In the genomic region with DNA sequence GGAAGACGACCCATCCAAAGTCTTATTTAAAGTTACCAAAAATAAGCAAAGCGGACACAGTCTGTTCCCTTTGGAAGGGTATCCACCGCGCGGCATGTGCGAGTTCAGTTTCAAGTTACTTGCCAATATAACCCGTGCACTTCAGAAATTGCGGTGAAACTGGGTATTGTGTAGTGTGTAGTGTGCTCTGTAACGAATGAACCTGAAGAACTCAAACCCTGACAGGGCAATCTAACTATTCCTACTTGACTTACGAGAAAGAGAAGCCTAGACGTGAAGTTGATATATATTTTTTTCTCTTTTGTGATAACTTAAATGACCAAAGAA, we compare ENCODE assay signal across 8 cellular contexts. TPM values are rescaled to one million over a fixed set of nuclear protein-coding genes. Genes with fewer than 3 reads are reported as not detected.
DNase-seq lines count a peak whose midpoint lies in the region; ATAC-seq, FAIRE-seq and TF ChIP-seq lines count a peak whose summit lies in the region.

No MANE protein-coding gene starts in this region.

- H2AK5ac ChIP-seq in H1 (ENCODE audit: low read depth, low read length): no peak overlapping the region

- H3K4me3 Mint-ChIP-seq in osteocyte (ENCODE audit: unreplicated experiment): peak overlapping the region; percentile 85

- no peak for TF ChIP-seq POLR2A in H1 (IDR thresholded peaks at IDR 0.05; ENCODE audit: control extremely low read depth in 1 of 2, low read depth in 2 of 2, low read length in 2 of 2)

- no peak for TF ChIP-seq RAD21 in H1 (IDR thresholded peaks at IDR 0.05 in 1 of 2, conservative IDR thresholded peaks at IDR 0.05 in 1 of 2; ENCODE audit: low read depth in 2 of 2, low read length in 2 of 2)

- H3K36me3 ChIP-seq in Panc1 (ENCODE audit: control insufficient read depth, insufficient read depth, low read length): no peaks in the 10 kb centered on the region; the same call in 1 of the 2 replicates
- H3K36me3 ChIP-seq in H1 (ENCODE audit: control insufficient read depth in 2 of 4, insufficient read depth in 4 of 4, low read length in 3 of 4): 0 out of 8 replicates have a peak, but pooled peaks cover 0 to 2% (median 0%) of the 10 kb centered on the region in 4 experiments

- TF ChIP-seq CTCF in GM12864 (IDR thresholded peaks at IDR 0.05; ENCODE audit: low read depth, low read length, missing control alignments): no peak
- peak; percentile 56 for TF ChIP-seq CTCF in Panc1 (IDR thresholded peaks at IDR 0.05)
- TF ChIP-seq CTCF in H1 (IDR thresholded peaks at IDR 0.05; ENCODE audit: control extremely low read depth in 1 of 3, insufficient read depth in 1 of 3, low read depth in 1 of 3, low read length in 3 of 3): no peak
- peak; percentile 4 for TF ChIP-seq CTCF in osteocyte (IDR thresholded peaks at IDR 0.05)

- H4K8ac ChIP-seq in H1 (ENCODE audit: extremely low read depth, insufficient read depth, low read length): no peak overlapping the region

- no peak overlapping the region for H2BK15ac ChIP-seq in H1 (ENCODE audit: low read length)

- H2BK12ac ChIP-seq in H1 (ENCODE audit: low read depth, low read length): no peak overlapping the region

- H3K4me1 ChIP-seq in Panc1 (ENCODE audit: control insufficient read depth, insufficient read depth, low read length) (peaks cover 16% of the 10 kb centered on the region), H1 (replicated peaks in 1 of 4; ENCODE audit: control insufficient read depth in 3 of 4, insufficient read depth in 4 of 4, low read length in 3 of 4) (peaks cover 2 to 14% (median 11%) of the 10 kb centered on the region in 4 experiments; a peak in 4 of 7 replicates)

- peak overlapping the region; percentile 83 for H3K27ac Mint-ChIP-seq in osteocyte (ENCODE audit: unreplicated experiment)

- H3K18ac ChIP-seq in H1 (ENCODE audit: extremely low read depth, low read length): no peak overlapping the region

- peaks cover 22 to 58% of the 10 kb centered on the region in 2 experiments for H3K79me2 ChIP-seq in H1 (ENCODE audit: control insufficient read depth in 1 of 2, insufficient read depth in 2 of 2, low read length in 2 of 2)

- CTCF ChIA-PET in Panc1 (lab: Charles Lee): no interaction called here
- CTCF ChIA-PET in H1 (lab: Charles Lee; ENCODE audit: partially characterized antibody): interaction anchor here (0.7 to 4.6 kb wide), 3 partner anchors 15 to 110 kb away, joined by 3 to 37 read pairs (median 3); no protein-coding TSS in a partner anchor

- H3K56ac ChIP-seq in H1 (replicated peaks; ENCODE audit: insufficient read length, low read depth, low read length): no peak overlapping the region

- DNase-seq in GM12864 (ENCODE audit: low read depth) (no peak), Panc1 (ENCODE audit: low read depth, low spot score) (no peak), H1 (ENCODE audit: low read depth in 1 of 2, low spot score in 2 of 2) (no peak), osteocyte (ENCODE audit: extremely low spot score, unreplicated experiment) (no peak), KBM-7 (no peak), superior temporal gyrus (ENCODE audit: extremely low spot score) (no peak), NCI-H774 (lab: John Stamatoyannopoulos, UW) (no peak)

- no peaks in the 10 kb centered on the region; the same call in 1 of the 2 replicates for H3K23me2 ChIP-seq in H1 (ENCODE audit: low read depth, low read length)

- H3K4me1 Mint-ChIP-seq in osteocyte (ENCODE audit: unreplicated experiment): peaks cover 49% of the 10 kb centered on the region

- no peak for ATAC-seq in Panc1
- ATAC-seq in HG02970 (IDR thresholded peaks at IDR 0.05; ENCODE audit: low FRiP score, unreplicated experiment): no peak

- no peaks in the 10 kb centered on the region for H3K27me3 Mint-ChIP-seq in osteocyte (ENCODE audit: unreplicated experiment)

- H4K20me1 ChIP-seq in H1 (replicated peaks in 1 of 2; ENCODE audit: control insufficient read depth in 1 of 2, insufficient read depth in 2 of 2, low read length in 2 of 2): peaks cover 24 to 32% of the 10 kb centered on the region in 2 experiments

- H3K9me3 Mint-ChIP-seq in osteocyte (ENCODE audit: unreplicated experiment): no peaks in the 10 kb centered on the region

- H3K23ac ChIP-seq in H1 (ENCODE audit: insufficient read length): no peak overlapping the region

- H3K36me3 Mint-ChIP-seq in osteocyte (ENCODE audit: unreplicated experiment): peaks cover 3% of the 10 kb centered on the region

- POLR2A ChIA-PET in Panc1 (lab: Charles Lee): no interaction called here
- POLR2A ChIA-PET in H1 (lab: Charles Lee; ENCODE audit: partially characterized antibody): interaction anchor here (1.2 kb wide), 2 partner anchors 145 to 179 kb away, joined by 3 to 4 read pairs; no protein-coding TSS in a partner anchor

- H3K27me3 ChIP-seq in Panc1 (ENCODE audit: control insufficient read depth, insufficient read depth, low read length) (no peaks in the 10 kb centered on the region), H1 (replicated peaks in 1 of 4; ENCODE audit: control insufficient read depth in 3 of 4, extremely low read depth in 1 of 4, insufficient read depth in 3 of 4, low read length in 3 of 4) (no peaks in the 10 kb centered on the region)

- no peak overlapping the region for H3K4ac ChIP-seq in H1 (replicated peaks; ENCODE audit: insufficient read length, low read depth, low read length)

- H4K5ac ChIP-seq in H1 (ENCODE audit: insufficient read length, low read depth, low read length): no peak overlapping the region

- WGBS in H1 (ENCODE audit: extremely low coverage in 1 of 2, insufficient coverage in 1 of 2, insufficient read length in 1 of 2, insufficient replicate concordance in 2 of 2, low coverage in 1 of 2, low lambda C conversion rate in 2 of 2, missing lambda C conversion rate in 1 of 2), 2 experiments: 3% methylated on average over 11 of the region's 11 CpGs; no CpG with 5 or more reads in 1 of the 2 experiments

- no peak overlapping the region for H2BK20ac ChIP-seq in H1 (ENCODE audit: low read length)

- in situ Hi-C loops in Panc1 (cut with HindIII; ENCODE audit: low pct_unique_long_range_greater_than_20kb, low sequenced_read_pairs): no loop called here
- in situ Hi-C loops in KBM-7 (cut with MboI; ENCODE audit: low pct_unique_long_range_greater_than_20kb, low sequenced_read_pairs): no loop called here

- H3K27ac ChIP-seq in Panc1 (ENCODE audit: low read length) (0 out of 2 replicates have a peak overlapping the region, but pooled peaks have one; percentile 59), H1 (ENCODE audit: low read depth, low read length) (no peak overlapping the region)

- H3K4me3 ChIP-seq in GM12864 (ENCODE audit: low read depth, low read length): peak overlapping the region; percentile 67
- H3K4me3 ChIP-seq in Panc1 (ENCODE audit: low read depth in 2 of 2, low read length in 2 of 2): peak overlapping the region; percentile 65 to 90
- H3K4me3 ChIP-seq in H1 (ENCODE audit: extremely low read depth in 1 of 4, insufficient read depth in 2 of 4, low read depth in 3 of 4, low read length in 4 of 4): peak overlapping the region; percentile 82 to 93 (median 89)

- BruUV-seq in Panc1 (replicated peaks; lab: Mats Ljungman, UMichigan): TSS peak; percentile 76

- no peak for TF ChIP-seq EP300 in H1 (IDR thresholded peaks at IDR 0.05; ENCODE audit: borderline replicate concordance in 1 of 2, low read depth in 2 of 2, low read length in 2 of 2)

- FAIRE-seq in H1 (lab: Jason Lieb, UNC): no peak

- H3K4me2 ChIP-seq in H1 (ENCODE audit: insufficient read depth in 1 of 2, low read depth in 2 of 2, low read length in 2 of 2): peak overlapping the region; percentile 81 to 84

- no peak overlapping the region for H4K91ac ChIP-seq in H1 (replicated peaks; ENCODE audit: insufficient read length, low read length)

- H2BK120ac ChIP-seq in H1 (replicated peaks; ENCODE audit: low read depth, low read length): no peak overlapping the region

- H2BK5ac ChIP-seq in H1 (ENCODE audit: low read depth, low read length): no peak overlapping the region

- no peak overlapping the region for H2AFZ ChIP-seq in H1 (ENCODE audit: low read length)

- H3K9me3 ChIP-seq in Panc1 (ENCODE audit: control insufficient read depth, insufficient read depth, low read depth, low read length): no peaks in the 10 kb centered on the region
- H3K9me3 ChIP-seq in H1 (ENCODE audit: insufficient read depth in 2 of 2, low read depth in 1 of 2, low read length in 1 of 2): peaks cover 0 to 3% of the 10 kb centered on the region in 2 experiments; a peak in 1 of 4 replicates

- H3K79me1 ChIP-seq in H1 (ENCODE audit: low read depth, low read length): no peaks in the 10 kb centered on the region; the same call in 1 of the 2 replicates

- no peak overlapping the region for H3K14ac ChIP-seq in H1 (ENCODE audit: insufficient read length)

- H3K9ac ChIP-seq in H1 (replicated peaks in 1 of 4; ENCODE audit: extremely low read depth in 1 of 4, low read depth in 3 of 4, low read length in 3 of 4): peak overlapping the region in 3 of 4 experiments; percentile 3 to 82 (median 14); a peak in 5 of 7 replicates

- intact Hi-C loops in Panc1 (cut with micrococcal nuclease; ENCODE audit: unreplicated experiment): no loop called here

TF ChIP-seq in H1, 55 proteins besides CTCF, POLR2A, EP300 and RAD21 (continues in another document):
- TF ChIP-seq MAFK (IDR thresholded peaks at IDR 0.05; ENCODE audit: low read depth, low read length) (no peak), CBX8 (IDR thresholded peaks at IDR 0.05; ENCODE audit: borderline replicate concordance, low read depth, low read length) (no peak), BCL11A (IDR thresholded peaks at IDR 0.05; ENCODE audit: low read depth in 2 of 2, low read length in 2 of 2) (no peak)
- TF ChIP-seq, protein P1, sequence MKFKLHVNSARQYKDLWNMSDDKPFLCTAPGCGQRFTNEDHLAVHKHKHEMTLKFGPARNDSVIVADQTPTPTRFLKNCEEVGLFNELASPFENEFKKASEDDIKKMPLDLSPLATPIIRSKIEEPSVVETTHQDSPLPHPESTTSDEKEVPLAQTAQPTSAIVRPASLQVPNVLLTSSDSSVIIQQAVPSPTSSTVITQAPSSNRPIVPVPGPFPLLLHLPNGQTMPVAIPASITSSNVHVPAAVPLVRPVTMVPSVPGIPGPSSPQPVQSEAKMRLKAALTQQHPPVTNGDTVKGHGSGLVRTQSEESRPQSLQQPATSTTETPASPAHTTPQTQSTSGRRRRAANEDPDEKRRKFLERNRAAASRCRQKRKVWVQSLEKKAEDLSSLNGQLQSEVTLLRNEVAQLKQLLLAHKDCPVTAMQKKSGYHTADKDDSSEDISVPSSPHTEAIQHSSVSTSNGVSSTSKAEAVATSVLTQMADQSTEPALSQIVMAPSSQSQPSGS (IDR thresholded peaks at IDR 0.05; ENCODE audit: low read length): no peak

RNA-seq across cellular contexts. Expression of a gene that starts 1.5 kb away (rescaled TPM):
- total RNA-seq in Panc1 (2021; ENCODE audit: unreplicated experiment) (51.0 TPM), osteocyte (134 and 139 TPM in 2 replicates)
- polyA plus RNA-seq in Panc1 (2012; ENCODE audit: insufficient read length): 17.1 TPM
- total RNA-seq in H1 (2021; fragmentation: NEBNext Ultra II Directional; extraction: Animal tissue kit (Norgen Biotek cat#: 25700)): 98.5 and 102 TPM in 2 replicates
- polyA plus RNA-seq in H1 (2011; rRNA removed): 20.1 and 29.1 TPM in 2 replicates
- polyA plus RNA-seq in H1 (2011; cell fraction: cytosol; rRNA removed): 35.0 TPM
- polyA plus RNA-seq in H1 (2011; cell fraction: nucleus; rRNA removed): 28.9 TPM
- polyA plus RNA-seq in H1 (2012, experiment 1 of 2): 29.2 to 52.7 TPM (median 36.2 TPM) in 4 replicates
- polyA plus RNA-seq in H1 (2012, experiment 2 of 2): 3.3 TPM
- 92.3 TPM for polyA plus RNA-seq in H1 (2013, experiment 1 of 2)
- polyA plus RNA-seq in H1 (2013, experiment 2 of 2): 83.3 TPM
- polyA minus RNA-seq in H1 (2011; rRNA and poly(A)+ RNA removed): 120 and 166 TPM in 2 replicates
- polyA minus RNA-seq in H1 (2011; cell fraction: cytosol; rRNA and poly(A)+ RNA removed): 68.3 TPM
- 160 TPM for polyA minus RNA-seq in H1 (2011; cell fraction: nucleus; rRNA and poly(A)+ RNA removed)

Comparison
In these comparisons a context has a peak if more than half of its experiments do, and no peak if none do; other contexts are left out.
1. CTCF ChIP-seq: peak in Panc1 (single experiment) and osteocyte (single experiment); none in GM12864 (single experiment) and H1 (0 of 3).
2. Peak in every context shown above with its lines, with median percentiles within 50 percentile points of each other: H3K4me3 ChIP-seq.